ENCODE assay signal across 15 cellular contexts in genomic region chr4:128308986-128309385, GRCh38.
"Had no signal": no experiment of that assay in that cellular context is flagged by ENCODE, and none has a peak within 500 bp of the region (broad histone marks: within the 10 kb centered on the region; RNA-seq: fewer than 3 reads in every experiment).

No MANE protein-coding gene starts in this region.

- DNase-seq: activated CD4-positive, alpha-beta T cell treated with anti-CD3 and anti-CD28 coated beads, Interleukin-2, amount 10 ng/mL, durations not matched to agents 24 days and 14 days; activated CD8-positive, alpha-beta T cell treated with anti-CD3 and anti-CD28 coated beads for 36 hours; activated naive CD4-positive, alpha-beta T cell treated with anti-CD3 and anti-CD28 coated beads, Interleukin-2, amount 50 U/mL, for 16 hours; activated T-cell treated with anti-CD3 and anti-CD28 coated beads, Interleukin-2, amount 50 U/mL, for 24 hours; caudate nucleus; colonic mucosa; endodermal cell; nephron progenitor cell; nucleus accumbens had no signal

- ATAC-seq: activated CD8-positive, alpha-beta T cell treated with anti-CD3 and anti-CD28 coated beads for 36 hours had no signal

- H3K4me3 Mint-ChIP-seq: activated CD4-positive, alpha-beta T cell treated with anti-CD3 and anti-CD28 coated beads, Interleukin-2, amount 10 ng/mL, durations not matched to agents 24 days and 14 days; activated CD8-positive, alpha-beta T cell treated with anti-CD3 and anti-CD28 coated beads for 36 hours; activated T-cell treated with anti-CD3 and anti-CD28 coated beads, Interleukin-2, amount 50 U/mL, for 24 hours; endodermal cell; nephron progenitor cell; stimulated activated naive CD8-positive, alpha-beta T cell treated with anti-CD3 and anti-CD28 coated beads, Interleukin-15, Interleukin-2, amounts not matched to agents 100 ng/mL and 50 ng/mL, for 24 hours; T-helper 1 cell treated with Interleukin-12 subunit alpha and Interleukin-12 subunit beta and Interleukin-4 antibody, amounts not matched to agents 30 μg/mL and 1 μg/mL, for 36 hours; type B pancreatic cell had no signal

- H3K4me3 ChIP-seq: colonic mucosa, gastroesophageal sphincter, lung had no signal

- H3K27ac ChIP-seq: epithelial cell of prostate, gastroesophageal sphincter had no signal

- H3K27ac Mint-ChIP-seq: activated CD4-positive, alpha-beta T cell treated with anti-CD3 and anti-CD28 coated beads, Interleukin-2, amount 10 ng/mL, durations not matched to agents 24 days and 14 days; activated CD8-positive, alpha-beta T cell treated with anti-CD3 and anti-CD28 coated beads for 36 hours; activated T-cell treated with anti-CD3 and anti-CD28 coated beads, Interleukin-2, amount 50 U/mL, for 24 hours; nephron progenitor cell; stimulated activated naive CD8-positive, alpha-beta T cell treated with anti-CD3 and anti-CD28 coated beads, Interleukin-15, Interleukin-2, amounts not matched to agents 100 ng/mL and 50 ng/mL, for 24 hours; T-helper 1 cell treated with Interleukin-12 subunit alpha and Interleukin-12 subunit beta and Interleukin-4 antibody, amounts not matched to agents 30 μg/mL and 1 μg/mL, for 36 hours had no signal

- H3K9me3 Mint-ChIP-seq: activated CD4-positive, alpha-beta T cell treated with anti-CD3 and anti-CD28 coated beads, Interleukin-2, amount 10 ng/mL, durations not matched to agents 24 days and 14 days; activated CD8-positive, alpha-beta T cell treated with anti-CD3 and anti-CD28 coated beads for 36 hours; activated T-cell treated with anti-CD3 and anti-CD28 coated beads, Interleukin-2, amount 50 U/mL, for 24 hours; endodermal cell; nephron progenitor cell; stimulated activated naive CD8-positive, alpha-beta T cell treated with anti-CD3 and anti-CD28 coated beads, Interleukin-15, Interleukin-2, amounts not matched to agents 100 ng/mL and 50 ng/mL, for 24 hours; T-helper 1 cell treated with Interleukin-12 subunit alpha and Interleukin-12 subunit beta and Interleukin-4 antibody, amounts not matched to agents 30 μg/mL and 1 μg/mL, for 36 hours; type B pancreatic cell had no signal

- H3K27me3 Mint-ChIP-seq: activated CD4-positive, alpha-beta T cell treated with anti-CD3 and anti-CD28 coated beads, Interleukin-2, amount 10 ng/mL, durations not matched to agents 24 days and 14 days; activated CD8-positive, alpha-beta T cell treated with anti-CD3 and anti-CD28 coated beads for 36 hours; activated T-cell treated with anti-CD3 and anti-CD28 coated beads, Interleukin-2, amount 50 U/mL, for 24 hours; stimulated activated naive CD8-positive, alpha-beta T cell treated with anti-CD3 and anti-CD28 coated beads, Interleukin-15, Interleukin-2, amounts not matched to agents 100 ng/mL and 50 ng/mL, for 24 hours; type B pancreatic cell had no signal

- H3K27me3 ChIP-seq: colonic mucosa, gastroesophageal sphincter had no signal

- H3K36me3 ChIP-seq: colonic mucosa, gastroesophageal sphincter had no signal

- H3K9me3 ChIP-seq: colonic mucosa, gastroesophageal sphincter had no signal
